ENCODE assay signal across 8 cellular contexts in genomic region chr2:231674587-231675334, GRCh38. TPM values are rescaled to one million over a fixed set of nuclear protein-coding genes. Genes with fewer than 3 reads are reported as not detected.
A peak's percentile ranks its signal among the peaks of the same experiment; 100 is the strongest.
DNase-seq lines count a peak whose midpoint lies in the region; ATAC-seq and TF ChIP-seq lines count a peak whose summit lies in the region.

No MANE protein-coding gene starts in this region.

- peaks cover 29% of the 10 kb centered on the region for H3K4me1 ChIP-seq in HUES64 (ENCODE audit: insufficient read depth, low read length)
- H3K4me1 ChIP-seq in heart right ventricle: peaks cover 21 to 63% (median 60%) of the 10 kb centered on the region in 9 donors
- H3K4me1 ChIP-seq in psoas muscle: peaks cover 15% of the 10 kb centered on the region

- H3K36me3 ChIP-seq in HUES64 (ENCODE audit: insufficient read depth, low read length) (no peaks in the 10 kb centered on the region), heart right ventricle (no peaks in the 10 kb centered on the region), psoas muscle (ENCODE audit: insufficient read depth in 1 of 2, low read depth in 1 of 2) (no peaks in the 10 kb centered on the region)

- TF ChIP-seq CTCF in heart right ventricle (IDR thresholded peaks at IDR 0.05) (peak; percentile 75 to 96 (median 88)), psoas muscle (IDR thresholded peaks at IDR 0.05) (peak; percentile 73)

- H3K4me3 ChIP-seq in HUES64 (ENCODE audit: low read length): no peak overlapping the region
- H3K4me3 ChIP-seq in heart right ventricle: no peak overlapping the region
- H3K4me3 ChIP-seq in psoas muscle: no peak overlapping the region

- 0 out of 2 replicates have a peak overlapping the region, but pooled peaks have one; percentile 9 for H3K9ac ChIP-seq in HUES64 (ENCODE audit: low read depth, low read length)

- ATAC-seq in heart right ventricle (peak; percentile 39 to 58 (median 54)), psoas muscle (peak; percentile 60 to 81 (median 68))

- intact Hi-C loops in heart right ventricle (cut with DNase I): loop anchor here in 8 of 10 donors (1.0 to 5.0 kb wide), 5 partner anchors 26 to 62 kb away; no protein-coding TSS in a partner anchor
- intact Hi-C loops in psoas muscle (cut with DNase I): loop anchor here (2.0 to 5.0 kb wide), 3 partner anchors 28 to 108 kb away; partner anchors contain the start of gene PDE6D (in 1 of the 2)

- H3K9me3 ChIP-seq in HUES64 (ENCODE audit: insufficient read depth, low read depth, low read length): no peaks in the 10 kb centered on the region
- H3K9me3 ChIP-seq in heart right ventricle: no peaks in the 10 kb centered on the region
- no peaks in the 10 kb centered on the region for H3K9me3 ChIP-seq in psoas muscle

- H3K27me3 ChIP-seq in HUES64 (ENCODE audit: insufficient read depth, low read length): no peaks in the 10 kb centered on the region
- H3K27me3 ChIP-seq in heart right ventricle: no peaks in the 10 kb centered on the region
- H3K27me3 ChIP-seq in psoas muscle (ENCODE audit: insufficient read depth in 3 of 3, low read length in 2 of 3): no peaks in the 10 kb centered on the region

- H3K27ac ChIP-seq in HUES64 (ENCODE audit: low read depth, low read length) (peak overlapping the region; percentile 38; the same call in 1 of the 2 replicates), heart right ventricle (peak overlapping the region; percentile 58 to 97 (median 88)), psoas muscle (peak overlapping the region; percentile 80)

- DNase-seq in CD1c-positive myeloid dendritic cell (ENCODE audit: extremely low spot score) (peak; percentile 66), GM19238 (ENCODE audit: insufficient read length, low spot score) (peak; percentile 60), SK-N-DZ (ENCODE audit: low spot score) (peak; percentile 76), heart right ventricle (peak; percentile 77 to 80), psoas muscle (peak; percentile 77 to 87), NCI-H2029 (lab: John Stamatoyannopoulos, UW) (no peak)
- peak; percentile 24 for DNase-seq in activated naive CD8-positive, alpha-beta T cell treated with anti-CD3 and anti-CD28 coated beads, Interleukin-2, amount 50 U/mL, for 16 hours (ENCODE audit: low read depth, low spot score)

- WGBS in HUES64: 45% methylated on average over 20 of the region's 20 CpGs
- 22 to 26% methylated on average over 20 of the region's 20 CpGs for WGBS in heart right ventricle, 2 donors
- WGBS in psoas muscle, 3 donors: 5 to 18% (median 8%) methylated on average over 20 of the region's 20 CpGs

RNA-seq across cellular contexts. Expression of gene PTMA, which starts 33.6 kb away (rescaled TPM):
- polyA plus RNA-seq in HUES64 (2013, experiment 1 of 2): 1,960 TPM
- 2,220 TPM for polyA plus RNA-seq in HUES64 (2013, experiment 2 of 2)
- 2,656 and 2,739 TPM in 2 replicates for polyA plus RNA-seq in SK-N-DZ (2014; cell fraction: cytosol; rRNA removed)
- 1,394 and 1,766 TPM in 2 replicates for polyA plus RNA-seq in SK-N-DZ (2014; cell fraction: nucleus; rRNA removed)
- total RNA-seq in heart right ventricle (100 to 1,000 TPM; 133 to 348 (median 164) TPM), psoas muscle (100 to 1,000 TPM; 124 to 263 (median 168) TPM)
- polyA plus RNA-seq in heart right ventricle (100 to 1,000 TPM; 567 to 626 TPM), psoas muscle (100 to 1,000 TPM; 210 to 347 (median 274) TPM)

Comparison
In these comparisons a context has a peak if more than half of its experiments do, and no peak if none do; other contexts are left out.
1. H3K27ac ChIP-seq: peak in every context shown above with its lines; median percentile 88 in heart right ventricle; 80 in psoas muscle; 38 in HUES64.